In the genomic region with DNA sequence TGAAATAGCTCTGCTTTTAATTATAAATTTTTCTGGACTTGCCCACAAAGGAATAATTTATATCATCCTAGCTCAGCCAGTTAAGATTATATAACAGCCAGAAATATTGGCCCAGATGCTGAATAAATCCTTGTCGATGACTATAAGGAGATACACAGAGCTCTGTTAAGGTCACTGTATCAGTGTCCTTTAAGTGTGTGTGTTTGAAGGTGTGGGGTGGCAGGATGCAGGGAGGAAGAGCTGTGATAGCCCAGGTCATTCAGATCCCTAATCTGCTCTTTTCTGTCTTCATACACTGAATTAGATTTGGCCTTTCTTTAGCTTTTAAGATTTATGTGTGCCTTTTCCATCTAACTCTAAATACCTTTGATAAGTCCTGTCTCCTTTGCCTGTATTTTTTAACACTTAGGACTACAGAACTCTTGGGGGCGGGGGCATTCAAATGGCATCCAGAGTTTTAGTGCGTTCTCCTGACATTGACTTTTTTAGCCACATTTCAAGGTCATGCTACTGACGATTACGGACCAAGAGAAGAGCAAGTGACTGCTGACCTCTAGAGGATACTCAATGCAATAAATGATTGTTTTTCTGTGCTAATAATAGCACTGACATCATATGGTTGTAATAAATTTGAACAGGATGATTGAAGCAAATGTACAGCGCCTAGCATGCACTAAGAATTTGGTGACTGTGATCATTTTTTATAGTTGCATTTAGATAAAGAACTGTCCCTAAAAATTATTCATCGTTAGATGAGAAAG, we compare ENCODE assay signal across 8 cellular contexts.
DNase-seq lines count a peak whose midpoint lies in the region; ATAC-seq and TF ChIP-seq lines count a peak whose summit lies in the region.

No MANE protein-coding gene starts in this region.

- ATAC-seq in GM18907 (IDR thresholded peaks at IDR 0.05; ENCODE audit: unreplicated experiment), result peak; percentile 91
- peak; percentile 69 for ATAC-seq in HG03108 (IDR thresholded peaks at IDR 0.05; ENCODE audit: unreplicated experiment)
- ATAC-seq in activated naive CD4-positive, alpha-beta T cell treated with anti-CD3 and anti-CD28 coated beads, Interleukin-2, amount 50 U/mL, for 72 hours, result no peak

- no peak overlapping the region for H3K9ac ChIP-seq in endodermal cell (ENCODE audit: extremely low read depth, low read length, poor library complexity, severe bottlenecking)

- WGBS in endodermal cell (ENCODE audit: insufficient coverage in 1 of 2, insufficient read length in 1 of 2), 2 experiments, result 37 to 38% methylated on average over 6 of the region's 7 CpGs

- H3K9me3 ChIP-seq in AG04450 (ENCODE audit: control insufficient read depth, insufficient read depth, low read length) (no peaks in the 10 kb centered on the region), endodermal cell (ENCODE audit: control insufficient read depth, low read length) (no peaks in the 10 kb centered on the region)

- no peaks in the 10 kb centered on the region for H3K27me3 Mint-ChIP-seq in endodermal cell (ENCODE audit: insufficient read depth)

- no peak overlapping the region for H3K27ac Mint-ChIP-seq in endodermal cell
- H3K27ac Mint-ChIP-seq in activated naive CD4-positive, alpha-beta T cell treated with anti-CD3 and anti-CD28 coated beads, Interleukin-2, amount 50 U/mL, for 72 hours, result no peak overlapping the region

- H3K4me3 Mint-ChIP-seq in endodermal cell, result no peak overlapping the region

- H3K27me3 ChIP-seq in AG04450 (ENCODE audit: control insufficient read depth, insufficient read depth, low read length), result peaks cover 5% of the 10 kb centered on the region
- no peaks in the 10 kb centered on the region for H3K27me3 ChIP-seq in endodermal cell (ENCODE audit: control insufficient read depth, insufficient read depth, low read length, poor library complexity, severe bottlenecking)

- H3K4me3 ChIP-seq in AG04450 (ENCODE audit: low read depth, low read length) (no peak overlapping the region), endodermal cell (ENCODE audit: low read length) (no peak overlapping the region)

- no peak overlapping the region for H3K27ac ChIP-seq in AG04450 (ENCODE audit: low read depth, low read length)
- H3K27ac ChIP-seq in endodermal cell (ENCODE audit: low read depth, low read length), result no peak overlapping the region

- POLR2A ChIA-PET in AG04450 (lab: Yijun Ruan, JAX), result no interaction called here

- no peaks in the 10 kb centered on the region for H3K4me1 Mint-ChIP-seq in endodermal cell

- H3K4me1 ChIP-seq in endodermal cell (ENCODE audit: control insufficient read depth, insufficient read depth, low read length), result no peaks in the 10 kb centered on the region

- no peaks in the 10 kb centered on the region for H3K9me3 Mint-ChIP-seq in endodermal cell
- no peaks in the 10 kb centered on the region for H3K9me3 Mint-ChIP-seq in activated naive CD4-positive, alpha-beta T cell treated with anti-CD3 and anti-CD28 coated beads, Interleukin-2, amount 50 U/mL, for 72 hours

- TF ChIP-seq CTCF in AG04450 (IDR thresholded peaks at IDR 0.05; ENCODE audit: low read depth, low read length) (peak; percentile 56), endodermal cell (conservative IDR thresholded peaks at IDR 0.05) (peak; percentile 77)

- CTCF ChIA-PET in AG04450 (lab: Charles Lee), result interaction anchor here (0.6 to 1.4 kb wide), 17 partner anchors 8 to 575 kb away, joined by 3 to 8 read pairs (median 3); no protein-coding TSS in a partner anchor

- no peak for DNase-seq in AG04450 (ENCODE audit: low read depth, low spot score)
- DNase-seq in NOMO-1 treated with DMSO at 0.1 percent for 48 hours (lab: John Stamatoyannopoulos, UW; ENCODE audit: unreplicated experiment), result peak; percentile 78
- no peak for DNase-seq in endodermal cell
- DNase-seq in myocyte (ENCODE audit: low read depth), result peak; percentile 33
- no peak for DNase-seq in stimulated activated CD4-positive, alpha-beta T cell treated with anti-CD3 and anti-CD28 coated beads, Interleukin-1b, Interleukin-23, amount 100 ng/mL, for 48 hours
- DNase-seq in activated naive CD4-positive, alpha-beta T cell treated with anti-CD3 and anti-CD28 coated beads, Interleukin-2, amount 50 U/mL, for 72 hours (ENCODE audit: low spot score in 2 of 2), result no peak

- no peaks in the 10 kb centered on the region for H3K36me3 ChIP-seq in endodermal cell (ENCODE audit: control insufficient read depth, insufficient read depth, low read length)

- no peaks in the 10 kb centered on the region for H3K36me3 Mint-ChIP-seq in endodermal cell (ENCODE audit: low read depth)
- H3K36me3 Mint-ChIP-seq in activated naive CD4-positive, alpha-beta T cell treated with anti-CD3 and anti-CD28 coated beads, Interleukin-2, amount 50 U/mL, for 72 hours, result no peaks in the 10 kb centered on the region

Comparison
In these comparisons a context has a peak if more than half of its experiments do, and no peak if none do; other contexts are left out.
1. DNase-seq: peak in NOMO-1 treated with DMSO at 0.1 percent for 48 hours (single experiment) and myocyte (single experiment); none in AG04450 (single experiment), endodermal cell (single experiment), stimulated activated CD4-positive, alpha-beta T cell treated with anti-CD3 and anti-CD28 coated beads, Interleukin-1b, Interleukin-23, amount 100 ng/mL, for 48 hours (single experiment) and activated naive CD4-positive, alpha-beta T cell treated with anti-CD3 and anti-CD28 coated beads, Interleukin-2, amount 50 U/mL, for 72 hours (0 of 2).
2. ATAC-seq: peak in GM18907 (single experiment) and HG03108 (single experiment); none in activated naive CD4-positive, alpha-beta T cell treated with anti-CD3 and anti-CD28 coated beads, Interleukin-2, amount 50 U/mL, for 72 hours (0 of 2).